ENCODE assay signal across 24 cellular contexts in genomic region chr4:38931125-38931524, GRCh38.
"Had no signal": no experiment of that assay in that cellular context is flagged by ENCODE, and none has a peak within 500 bp of the region (broad histone marks: within the 10 kb centered on the region; RNA-seq: fewer than 3 reads in every experiment).

No MANE protein-coding gene starts in this region.

- H3K27ac ChIP-seq: epithelial cell of prostate, neural progenitor cell, pancreas, suprapubic skin, thyroid gland, upper lobe of left lung, uterus had no signal

- H3K4me2 ChIP-seq: neural progenitor cell had no signal

- H2AFZ ChIP-seq: neural progenitor cell had no signal

- H3K36me3 Mint-ChIP-seq: natural killer cell treated with Interleukin-12 subunit alpha and Interleukin-12 subunit beta and Interleukin-15 and Interleukin-18, amount 100 ng/mL, for 72 hours had no signal

- H3K27me3 Mint-ChIP-seq: progenitor cell of endocrine pancreas had no signal

- H3K36me3 ChIP-seq: neural progenitor cell, uterus had no signal

- H3K27me3 ChIP-seq: dorsolateral prefrontal cortex, esophagus squamous epithelium, gastroesophageal sphincter, neural progenitor cell, pancreas, suprapubic skin, thyroid gland, upper lobe of left lung, uterus had no signal

- H3K9me3 Mint-ChIP-seq: natural killer cell treated with Interleukin-12 subunit alpha and Interleukin-12 subunit beta and Interleukin-15 and Interleukin-18, amount 100 ng/mL, for 72 hours; neural progenitor cell had no signal

- H3K9me3 ChIP-seq: esophagus squamous epithelium, gastroesophageal sphincter, mucosa of descending colon, pancreas, suprapubic skin, thyroid gland, upper lobe of left lung, uterus had no signal

- H3K4me3 Mint-ChIP-seq: natural killer cell treated with Interleukin-12 subunit alpha and Interleukin-12 subunit beta and Interleukin-15 and Interleukin-18, amount 100 ng/mL, for 72 hours; neural progenitor cell had no signal

- H3K9ac ChIP-seq: neural progenitor cell had no signal

- H3K27ac Mint-ChIP-seq: natural killer cell treated with Interleukin-12 subunit alpha and Interleukin-12 subunit beta and Interleukin-15 and Interleukin-18, amount 100 ng/mL, for 72 hours had no signal

- ATAC-seq: gastroesophageal sphincter; left lobe of liver; mucosa of descending colon; natural killer cell treated with Interleukin-12 subunit alpha and Interleukin-12 subunit beta and Interleukin-15 and Interleukin-18, amount 100 ng/mL, for 72 hours; pancreas had no signal

- H3K4me3 ChIP-seq: dorsolateral prefrontal cortex, esophagus squamous epithelium, gastroesophageal sphincter, mucosa of descending colon, neural progenitor cell, pancreas, suprapubic skin, thyroid gland, upper lobe of left lung, uterus had no signal

- H3K4me1 ChIP-seq: pancreas, suprapubic skin, thyroid gland, upper lobe of left lung, uterus had no signal

- DNase-seq: cortex of kidney; dorsolateral prefrontal cortex; effector CD8-positive, alpha-beta T cell; esophagus squamous epithelium; foreskin fibroblast; glutamatergic neuron; islet precursor cell; mammary epithelial cell; mucosa of descending colon; nucleus accumbens; pancreas; small intestine; stimulated activated CD4-positive, alpha-beta T cell treated with anti-CD3 and anti-CD28 coated beads, Interleukin-12 subunit alpha, Interleukin-12 subunit beta, amount 100 ng/mL, for 4 hours; stimulated activated naive CD4-positive, alpha-beta T cell treated with Interleukin-2 at 50 U/mL for 16 hours; thyroid gland; upper lobe of left lung; uterus had no signal
